2 cellular contexts compared by ENCODE assay signal in genomic region chr19:35533822-35534521, GRCh38.
TF ChIP-seq lines count a peak whose summit lies in the region.

No MANE protein-coding gene starts in this region.

TF ChIP-seq in IMR-90, 13 proteins besides CTCF, POLR2A, EP300 and RAD21:
- no peak for TF ChIP-seq SMC3 (IDR thresholded peaks at IDR 0.05; ENCODE audit: low read depth, low read length)
- no peak for TF ChIP-seq MAZ (IDR thresholded peaks at IDR 0.05; ENCODE audit: borderline replicate concordance, low read depth, low read length)

TF ChIP-seq in HepG2, 621 proteins besides CTCF, POLR2A, EP300 and RAD21 (continues in another document):
- TF ChIP-seq GABPA (IDR thresholded peaks at IDR 0.05; ENCODE audit: low read depth, low read length) (no peak), GABPA (CRISPR knock-in tag; IDR thresholded peaks at IDR 0.05; ENCODE audit: low read depth) (0 out of 2 replicates have a peak, but pooled peaks have one; percentile 18), ZFP82 (CRISPR knock-in tag; IDR thresholded peaks at IDR 0.05; ENCODE audit: borderline replicate concordance) (no peak), ZNF607 (CRISPR knock-in tag; IDR thresholded peaks at IDR 0.05; ENCODE audit: borderline replicate concordance) (no peak), AGO2 (optimal IDR thresholded peaks at IDR 0.05; ENCODE audit: low read depth, low read length) (peak; percentile 13), GABPB1 (CRISPR knock-in tag; IDR thresholded peaks at IDR 0.05) (peak; percentile 25; the same call in 1 of the 2 replicates), ZNF766 (CRISPR knock-in tag; IDR thresholded peaks at IDR 0.05; ENCODE audit: borderline replicate concordance) (no peak), ZSCAN9 (CRISPR knock-in tag; IDR thresholded peaks at IDR 0.05; ENCODE audit: borderline replicate concordance) (no peak), FOXA1 (IDR thresholded peaks at IDR 0.05) (no peak), FOXA1 (CRISPR knock-in tag; IDR thresholded peaks at IDR 0.05) (peak; percentile 29; the same call in 1 of the 2 replicates), ZNF891 (CRISPR knock-in tag; IDR thresholded peaks at IDR 0.05) (no peak), ZBTB33 (CRISPR knock-in tag; IDR thresholded peaks at IDR 0.05) (peak; percentile 38; the same call in 1 of the 2 replicates), EHMT2 (IDR thresholded peaks at IDR 0.05; ENCODE audit: borderline replicate concordance, low read depth, low read length) (no peak), ZNF251 (CRISPR knock-in tag; IDR thresholded peaks at IDR 0.05) (no peak), PHF21A (CRISPR knock-in tag; IDR thresholded peaks at IDR 0.05) (no peak), ZNF263 (CRISPR knock-in tag; IDR thresholded peaks at IDR 0.05) (no peak), ZBTB10 (CRISPR knock-in tag; IDR thresholded peaks at IDR 0.05; ENCODE audit: borderline replicate concordance) (no peak), KMT2B (CRISPR knock-in tag; IDR thresholded peaks at IDR 0.05) (no peak), PHF20 (CRISPR knock-in tag; IDR thresholded peaks at IDR 0.05) (no peak), RXRA (CRISPR knock-in tag; IDR thresholded peaks at IDR 0.05) (peak; percentile 51; the same call in 1 of the 2 replicates), ELF3 (CRISPR knock-in tag; IDR thresholded peaks at IDR 0.05) (peak; percentile 45; the same call in 1 of the 2 replicates), ZNF841 (CRISPR knock-in tag; IDR thresholded peaks at IDR 0.05; ENCODE audit: borderline replicate concordance) (no peak), BCL3 (CRISPR knock-in tag; IDR thresholded peaks at IDR 0.05) (no peak), MTF1 (CRISPR knock-in tag; IDR thresholded peaks at IDR 0.05) (no peak), DR1 (CRISPR knock-in tag; IDR thresholded peaks at IDR 0.05) (no peak), ZNF605 (CRISPR knock-in tag; IDR thresholded peaks at IDR 0.05) (no peak), ZBTB8A (CRISPR knock-in tag; IDR thresholded peaks at IDR 0.05; ENCODE audit: borderline replicate concordance, low read depth) (no peak), ATF2 (CRISPR knock-in tag; IDR thresholded peaks at IDR 0.05) (no peak), ZSCAN20 (CRISPR knock-in tag; IDR thresholded peaks at IDR 0.05; ENCODE audit: borderline replicate concordance) (no peak), CEBPB (IDR thresholded peaks at IDR 0.05; ENCODE audit: borderline replicate concordance, low read depth, low read length) (no peak), SALL1 (CRISPR knock-in tag; IDR thresholded peaks at IDR 0.05) (peak; percentile 39; the same call in 1 of the 2 replicates), ZNF367 (CRISPR knock-in tag; IDR thresholded peaks at IDR 0.05; ENCODE audit: borderline replicate concordance) (no peak), ZNF256 (CRISPR knock-in tag; conservative IDR thresholded peaks at IDR 0.05) (no peak), ZNF12 (CRISPR knock-in tag; IDR thresholded peaks at IDR 0.05) (no peak), PCBP2 (optimal IDR thresholded peaks at IDR 0.05; ENCODE audit: low read depth, low read length, poor library complexity, severe bottlenecking) (no peak), ZNF329 (CRISPR knock-in tag; IDR thresholded peaks at IDR 0.05; ENCODE audit: low read depth) (no peak), ZNF451 (CRISPR knock-in tag; IDR thresholded peaks at IDR 0.05) (no peak)
- TF ChIP-seq, protein P1, sequence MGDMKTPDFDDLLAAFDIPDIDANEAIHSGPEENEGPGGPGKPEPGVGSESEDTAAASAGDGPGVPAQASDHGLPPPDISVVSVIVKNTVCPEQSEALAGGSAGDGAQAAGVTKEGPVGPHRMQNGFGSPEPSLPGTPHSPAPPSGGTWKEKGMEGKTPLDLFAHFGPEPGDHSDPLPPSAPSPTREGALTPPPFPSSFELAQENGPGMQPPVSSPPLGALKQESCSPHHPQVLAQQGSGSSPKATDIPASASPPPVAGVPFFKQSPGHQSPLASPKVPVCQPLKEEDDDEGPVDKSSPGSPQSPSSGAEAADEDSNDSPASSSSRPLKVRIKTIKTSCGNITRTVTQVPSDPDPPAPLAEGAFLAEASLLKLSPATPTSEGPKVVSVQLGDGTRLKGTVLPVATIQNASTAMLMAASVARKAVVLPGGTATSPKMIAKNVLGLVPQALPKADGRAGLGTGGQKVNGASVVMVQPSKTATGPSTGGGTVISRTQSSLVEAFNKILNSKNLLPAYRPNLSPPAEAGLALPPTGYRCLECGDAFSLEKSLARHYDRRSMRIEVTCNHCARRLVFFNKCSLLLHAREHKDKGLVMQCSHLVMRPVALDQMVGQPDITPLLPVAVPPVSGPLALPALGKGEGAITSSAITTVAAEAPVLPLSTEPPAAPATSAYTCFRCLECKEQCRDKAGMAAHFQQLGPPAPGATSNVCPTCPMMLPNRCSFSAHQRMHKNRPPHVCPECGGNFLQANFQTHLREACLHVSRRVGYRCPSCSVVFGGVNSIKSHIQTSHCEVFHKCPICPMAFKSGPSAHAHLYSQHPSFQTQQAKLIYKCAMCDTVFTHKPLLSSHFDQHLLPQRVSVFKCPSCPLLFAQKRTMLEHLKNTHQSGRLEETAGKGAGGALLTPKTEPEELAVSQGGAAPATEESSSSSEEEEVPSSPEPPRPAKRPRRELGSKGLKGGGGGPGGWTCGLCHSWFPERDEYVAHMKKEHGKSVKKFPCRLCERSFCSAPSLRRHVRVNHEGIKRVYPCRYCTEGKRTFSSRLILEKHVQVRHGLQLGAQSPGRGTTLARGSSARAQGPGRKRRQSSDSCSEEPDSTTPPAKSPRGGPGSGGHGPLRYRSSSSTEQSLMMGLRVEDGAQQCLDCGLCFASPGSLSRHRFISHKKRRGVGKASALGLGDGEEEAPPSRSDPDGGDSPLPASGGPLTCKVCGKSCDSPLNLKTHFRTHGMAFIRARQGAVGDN (CRISPR knock-in tag; IDR thresholded peaks at IDR 0.05), result peak; percentile 68
- TF ChIP-seq, protein P2, sequence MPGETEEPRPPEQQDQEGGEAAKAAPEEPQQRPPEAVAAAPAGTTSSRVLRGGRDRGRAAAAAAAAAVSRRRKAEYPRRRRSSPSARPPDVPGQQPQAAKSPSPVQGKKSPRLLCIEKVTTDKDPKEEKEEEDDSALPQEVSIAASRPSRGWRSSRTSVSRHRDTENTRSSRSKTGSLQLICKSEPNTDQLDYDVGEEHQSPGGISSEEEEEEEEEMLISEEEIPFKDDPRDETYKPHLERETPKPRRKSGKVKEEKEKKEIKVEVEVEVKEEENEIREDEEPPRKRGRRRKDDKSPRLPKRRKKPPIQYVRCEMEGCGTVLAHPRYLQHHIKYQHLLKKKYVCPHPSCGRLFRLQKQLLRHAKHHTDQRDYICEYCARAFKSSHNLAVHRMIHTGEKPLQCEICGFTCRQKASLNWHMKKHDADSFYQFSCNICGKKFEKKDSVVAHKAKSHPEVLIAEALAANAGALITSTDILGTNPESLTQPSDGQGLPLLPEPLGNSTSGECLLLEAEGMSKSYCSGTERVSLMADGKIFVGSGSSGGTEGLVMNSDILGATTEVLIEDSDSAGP (CRISPR knock-in tag; IDR thresholded peaks at IDR 0.05; ENCODE audit: borderline replicate concordance), result 0 out of 2 replicates have a peak, but pooled peaks have one; percentile 23
- TF ChIP-seq, protein P3, sequence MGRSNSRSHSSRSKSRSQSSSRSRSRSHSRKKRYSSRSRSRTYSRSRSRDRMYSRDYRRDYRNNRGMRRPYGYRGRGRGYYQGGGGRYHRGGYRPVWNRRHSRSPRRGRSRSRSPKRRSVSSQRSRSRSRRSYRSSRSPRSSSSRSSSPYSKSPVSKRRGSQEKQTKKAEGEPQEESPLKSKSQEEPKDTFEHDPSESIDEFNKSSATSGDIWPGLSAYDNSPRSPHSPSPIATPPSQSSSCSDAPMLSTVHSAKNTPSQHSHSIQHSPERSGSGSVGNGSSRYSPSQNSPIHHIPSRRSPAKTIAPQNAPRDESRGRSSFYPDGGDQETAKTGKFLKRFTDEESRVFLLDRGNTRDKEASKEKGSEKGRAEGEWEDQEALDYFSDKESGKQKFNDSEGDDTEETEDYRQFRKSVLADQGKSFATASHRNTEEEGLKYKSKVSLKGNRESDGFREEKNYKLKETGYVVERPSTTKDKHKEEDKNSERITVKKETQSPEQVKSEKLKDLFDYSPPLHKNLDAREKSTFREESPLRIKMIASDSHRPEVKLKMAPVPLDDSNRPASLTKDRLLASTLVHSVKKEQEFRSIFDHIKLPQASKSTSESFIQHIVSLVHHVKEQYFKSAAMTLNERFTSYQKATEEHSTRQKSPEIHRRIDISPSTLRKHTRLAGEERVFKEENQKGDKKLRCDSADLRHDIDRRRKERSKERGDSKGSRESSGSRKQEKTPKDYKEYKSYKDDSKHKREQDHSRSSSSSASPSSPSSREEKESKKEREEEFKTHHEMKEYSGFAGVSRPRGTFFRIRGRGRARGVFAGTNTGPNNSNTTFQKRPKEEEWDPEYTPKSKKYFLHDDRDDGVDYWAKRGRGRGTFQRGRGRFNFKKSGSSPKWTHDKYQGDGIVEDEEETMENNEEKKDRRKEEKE (IDR thresholded peaks at IDR 0.05), result no peak
- TF ChIP-seq, protein P4, sequence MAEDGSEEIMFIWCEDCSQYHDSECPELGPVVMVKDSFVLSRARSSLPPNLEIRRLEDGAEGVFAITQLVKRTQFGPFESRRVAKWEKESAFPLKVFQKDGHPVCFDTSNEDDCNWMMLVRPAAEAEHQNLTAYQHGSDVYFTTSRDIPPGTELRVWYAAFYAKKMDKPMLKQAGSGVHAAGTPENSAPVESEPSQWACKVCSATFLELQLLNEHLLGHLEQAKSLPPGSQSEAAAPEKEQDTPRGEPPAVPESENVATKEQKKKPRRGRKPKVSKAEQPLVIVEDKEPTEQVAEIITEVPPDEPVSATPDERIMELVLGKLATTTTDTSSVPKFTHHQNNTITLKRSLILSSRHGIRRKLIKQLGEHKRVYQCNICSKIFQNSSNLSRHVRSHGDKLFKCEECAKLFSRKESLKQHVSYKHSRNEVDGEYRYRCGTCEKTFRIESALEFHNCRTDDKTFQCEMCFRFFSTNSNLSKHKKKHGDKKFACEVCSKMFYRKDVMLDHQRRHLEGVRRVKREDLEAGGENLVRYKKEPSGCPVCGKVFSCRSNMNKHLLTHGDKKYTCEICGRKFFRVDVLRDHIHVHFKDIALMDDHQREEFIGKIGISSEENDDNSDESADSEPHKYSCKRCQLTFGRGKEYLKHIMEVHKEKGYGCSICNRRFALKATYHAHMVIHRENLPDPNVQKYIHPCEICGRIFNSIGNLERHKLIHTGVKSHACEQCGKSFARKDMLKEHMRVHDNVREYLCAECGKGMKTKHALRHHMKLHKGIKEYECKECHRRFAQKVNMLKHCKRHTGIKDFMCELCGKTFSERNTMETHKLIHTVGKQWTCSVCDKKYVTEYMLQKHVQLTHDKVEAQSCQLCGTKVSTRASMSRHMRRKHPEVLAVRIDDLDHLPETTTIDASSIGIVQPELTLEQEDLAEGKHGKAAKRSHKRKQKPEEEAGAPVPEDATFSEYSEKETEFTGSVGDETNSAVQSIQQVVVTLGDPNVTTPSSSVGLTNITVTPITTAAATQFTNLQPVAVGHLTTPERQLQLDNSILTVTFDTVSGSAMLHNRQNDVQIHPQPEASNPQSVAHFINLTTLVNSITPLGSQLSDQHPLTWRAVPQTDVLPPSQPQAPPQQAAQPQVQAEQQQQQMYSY (CRISPR knock-in tag; IDR thresholded peaks at IDR 0.05), result peak; percentile 19; the same call in 1 of the 2 replicates
